In the genomic region with DNA sequence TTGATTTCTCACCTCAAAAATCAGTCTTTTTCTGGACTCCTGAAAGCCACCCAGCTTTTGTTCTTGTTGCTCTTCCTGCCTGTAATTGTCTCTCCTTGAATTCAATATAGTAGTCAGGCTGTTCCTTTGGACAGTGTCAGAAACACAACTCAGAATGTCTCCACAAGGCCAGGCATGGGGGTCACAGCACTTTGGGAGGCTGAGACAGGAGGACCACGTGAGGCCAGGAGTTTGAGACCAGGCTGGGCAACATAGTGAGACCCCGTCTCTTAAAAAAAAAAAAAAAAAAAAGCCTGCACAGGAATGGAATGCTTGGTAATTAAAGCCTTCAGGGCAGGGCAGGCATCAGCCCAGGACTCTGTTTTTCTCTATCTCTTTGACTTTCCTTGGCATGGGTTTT, we compare ENCODE assay signal across 32 cellular contexts. TPM values are rescaled to one million over a fixed set of nuclear protein-coding genes. Genes with fewer than 3 reads are reported as not detected.
"Had no signal": no experiment of that assay in that cellular context is flagged by ENCODE, and none has a peak within 500 bp of the region (broad histone marks: within the 10 kb centered on the region; RNA-seq: fewer than 3 reads in every experiment).

No MANE protein-coding gene starts in this region.

- DNase-seq: colonic mucosa; cortex of kidney; effector CD8-positive, alpha-beta T cell; effector memory CD8-positive, alpha-beta T cell; endodermal cell; erythroblast; esophagus squamous epithelium; foreskin fibroblast; foreskin melanocyte; gastrocnemius medialis; glutamatergic neuron; head of caudate nucleus; heart right ventricle; hippocampal formation; left cardiac atrium; left lung; left ventricle myocardium superior; lower lobe of right lung; mesenchymal stem cell; mucosa of descending colon; naive B cell had no signal

- H3K36me3 ChIP-seq: colonic mucosa, esophagus squamous epithelium, gastrocnemius medialis, heart right ventricle, lower lobe of right lung had no signal

- H3K27me3 Mint-ChIP-seq: effector memory CD8-positive, alpha-beta T cell; naive B cell had no signal

- ATAC-seq: effector memory CD8-positive, alpha-beta T cell; left cardiac atrium; left lung; mucosa of descending colon had no signal

- H3K9me3 Mint-ChIP-seq: effector memory CD8-positive, alpha-beta T cell had no signal

- H3K4me1 ChIP-seq: colonic mucosa, gastrocnemius medialis, left lung, lower lobe of right lung had no signal

- H3K9me3 ChIP-seq: colonic mucosa, esophagus squamous epithelium, gastrocnemius medialis had no signal

- H3K27ac Mint-ChIP-seq: dendritic cell treated with granulocyte-macrophage colony-stimulating factor and Interleukin-4, amounts not matched to agents 40 ng/mL and 50 ng/mL, for 4 days; effector memory CD8-positive, alpha-beta T cell; endodermal cell; mesothelial cell of epicardium had no signal

- H3K4me1 Mint-ChIP-seq: endodermal cell, mesothelial cell of epicardium, naive B cell had no signal

- H3K27me3 ChIP-seq: colonic mucosa, esophagus squamous epithelium, gastrocnemius medialis, heart right ventricle, left lung had no signal

- H3K4me3 Mint-ChIP-seq: dendritic cell treated with granulocyte-macrophage colony-stimulating factor and Interleukin-4, amounts not matched to agents 40 ng/mL and 50 ng/mL, for 4 days; effector memory CD8-positive, alpha-beta T cell; endodermal cell; mesothelial cell of epicardium; naive B cell had no signal

- H3K36me3 Mint-ChIP-seq: naive B cell had no signal

- H3K27ac ChIP-seq: colonic mucosa, epithelial cell of prostate, esophagus squamous epithelium, gastrocnemius medialis, heart right ventricle, left lung, lower lobe of right lung had no signal

- FAIRE-seq: endometrium had no signal

- H3K4me3 ChIP-seq: colonic mucosa, esophagus squamous epithelium, gastrocnemius medialis, heart right ventricle, left lung, lower lobe of right lung, mucosa of descending colon had no signal

RNA-seq across cellular contexts. Expression of a gene that starts 12.3 kb away (rescaled TPM):
- total RNA-seq: dermis microvascular lymphatic vessel endothelial cell, gastrocnemius medialis, glomerular endothelial cell, left cardiac atrium, left ventricle myocardium superior, lower leg skin, lung microvascular endothelial cell had no signal

RNA-seq across cellular contexts. Expression of a gene that starts 47.3 kb away (rescaled TPM):
- total RNA-seq: colonic mucosa, esophagus squamous epithelium, gastrocnemius medialis, glomerular endothelial cell, kidney epithelial cell, left ventricle myocardium superior, lower leg skin, lower lobe of right lung, mesenteric fat pad, myocyte had no signal
